ENCODE assay signal across 1 cellular context in the genomic region with DNA sequence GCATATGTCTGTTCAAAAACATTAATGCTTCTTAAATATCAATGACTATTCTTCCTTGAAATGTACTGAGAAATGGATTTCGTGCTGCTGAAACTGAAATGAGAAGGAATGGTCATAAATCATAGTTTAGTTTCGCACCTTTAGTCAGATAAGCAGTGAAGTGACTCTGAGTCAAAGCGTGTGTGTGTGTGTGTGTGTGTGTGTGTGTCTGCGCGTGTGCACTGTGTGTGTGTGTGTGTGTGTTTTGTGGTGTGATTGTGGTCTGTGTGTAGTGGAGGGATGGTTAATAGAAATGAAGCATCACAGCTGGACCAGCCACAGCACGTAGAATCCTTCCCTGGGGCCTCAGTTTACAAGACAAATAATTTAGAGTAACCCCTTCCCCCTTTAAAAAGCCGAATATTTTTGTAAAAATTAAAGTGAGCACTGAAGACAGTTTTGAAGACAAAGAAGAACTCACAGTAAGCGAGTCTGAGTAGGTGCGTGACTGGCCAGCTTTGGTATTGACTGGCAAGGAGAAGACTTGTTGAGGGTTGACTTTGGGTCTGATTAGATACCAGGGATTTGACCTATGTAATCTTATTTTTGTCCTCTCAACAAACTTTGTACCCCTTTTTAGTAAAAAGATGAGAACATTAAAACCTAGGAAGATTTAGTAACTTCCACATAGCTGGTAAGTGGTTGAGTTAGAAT.
TF ChIP-seq lines count a peak whose summit lies in the region.

No MANE protein-coding gene starts in this region.

TF ChIP-seq in GM23338, 12 proteins besides CTCF, POLR2A, EP300 and RAD21 (continued from another document):
- TF ChIP-seq, protein P1, sequence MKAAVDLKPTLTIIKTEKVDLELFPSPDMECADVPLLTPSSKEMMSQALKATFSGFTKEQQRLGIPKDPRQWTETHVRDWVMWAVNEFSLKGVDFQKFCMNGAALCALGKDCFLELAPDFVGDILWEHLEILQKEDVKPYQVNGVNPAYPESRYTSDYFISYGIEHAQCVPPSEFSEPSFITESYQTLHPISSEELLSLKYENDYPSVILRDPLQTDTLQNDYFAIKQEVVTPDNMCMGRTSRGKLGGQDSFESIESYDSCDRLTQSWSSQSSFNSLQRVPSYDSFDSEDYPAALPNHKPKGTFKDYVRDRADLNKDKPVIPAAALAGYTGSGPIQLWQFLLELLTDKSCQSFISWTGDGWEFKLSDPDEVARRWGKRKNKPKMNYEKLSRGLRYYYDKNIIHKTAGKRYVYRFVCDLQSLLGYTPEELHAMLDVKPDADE (IDR thresholded peaks at IDR 0.05), result no peak
- no peak for TF ChIP-seq STAT1 (IDR thresholded peaks at IDR 0.05; ENCODE audit: unreplicated experiment)
- no peak for TF ChIP-seq POLR2AphosphoS5 (IDR thresholded peaks at IDR 0.05; ENCODE audit: low read depth)
- TF ChIP-seq, protein P2, sequence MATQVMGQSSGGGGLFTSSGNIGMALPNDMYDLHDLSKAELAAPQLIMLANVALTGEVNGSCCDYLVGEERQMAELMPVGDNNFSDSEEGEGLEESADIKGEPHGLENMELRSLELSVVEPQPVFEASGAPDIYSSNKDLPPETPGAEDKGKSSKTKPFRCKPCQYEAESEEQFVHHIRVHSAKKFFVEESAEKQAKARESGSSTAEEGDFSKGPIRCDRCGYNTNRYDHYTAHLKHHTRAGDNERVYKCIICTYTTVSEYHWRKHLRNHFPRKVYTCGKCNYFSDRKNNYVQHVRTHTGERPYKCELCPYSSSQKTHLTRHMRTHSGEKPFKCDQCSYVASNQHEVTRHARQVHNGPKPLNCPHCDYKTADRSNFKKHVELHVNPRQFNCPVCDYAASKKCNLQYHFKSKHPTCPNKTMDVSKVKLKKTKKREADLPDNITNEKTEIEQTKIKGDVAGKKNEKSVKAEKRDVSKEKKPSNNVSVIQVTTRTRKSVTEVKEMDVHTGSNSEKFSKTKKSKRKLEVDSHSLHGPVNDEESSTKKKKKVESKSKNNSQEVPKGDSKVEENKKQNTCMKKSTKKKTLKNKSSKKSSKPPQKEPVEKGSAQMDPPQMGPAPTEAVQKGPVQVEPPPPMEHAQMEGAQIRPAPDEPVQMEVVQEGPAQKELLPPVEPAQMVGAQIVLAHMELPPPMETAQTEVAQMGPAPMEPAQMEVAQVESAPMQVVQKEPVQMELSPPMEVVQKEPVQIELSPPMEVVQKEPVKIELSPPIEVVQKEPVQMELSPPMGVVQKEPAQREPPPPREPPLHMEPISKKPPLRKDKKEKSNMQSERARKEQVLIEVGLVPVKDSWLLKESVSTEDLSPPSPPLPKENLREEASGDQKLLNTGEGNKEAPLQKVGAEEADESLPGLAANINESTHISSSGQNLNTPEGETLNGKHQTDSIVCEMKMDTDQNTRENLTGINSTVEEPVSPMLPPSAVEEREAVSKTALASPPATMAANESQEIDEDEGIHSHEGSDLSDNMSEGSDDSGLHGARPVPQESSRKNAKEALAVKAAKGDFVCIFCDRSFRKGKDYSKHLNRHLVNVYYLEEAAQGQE (IDR thresholded peaks at IDR 0.05; ENCODE audit: unreplicated experiment), result no peak
- no peak for TF ChIP-seq ZNF114 (CRISPR knock-in tag; IDR thresholded peaks at IDR 0.05)
- no peak for TF ChIP-seq CREB1 (CRISPR knock-in tag; IDR thresholded peaks at IDR 0.05; ENCODE audit: low read depth)
- TF ChIP-seq JUNB (IDR thresholded peaks at IDR 0.05; ENCODE audit: unreplicated experiment), result no peak
- no peak for TF ChIP-seq EZH2phosphoT487 (IDR thresholded peaks at IDR 0.05; ENCODE audit: unreplicated experiment)
- no peak for TF ChIP-seq EZH2 (IDR thresholded peaks at IDR 0.05; ENCODE audit: low read depth, unreplicated experiment)
- TF ChIP-seq, protein P3, sequence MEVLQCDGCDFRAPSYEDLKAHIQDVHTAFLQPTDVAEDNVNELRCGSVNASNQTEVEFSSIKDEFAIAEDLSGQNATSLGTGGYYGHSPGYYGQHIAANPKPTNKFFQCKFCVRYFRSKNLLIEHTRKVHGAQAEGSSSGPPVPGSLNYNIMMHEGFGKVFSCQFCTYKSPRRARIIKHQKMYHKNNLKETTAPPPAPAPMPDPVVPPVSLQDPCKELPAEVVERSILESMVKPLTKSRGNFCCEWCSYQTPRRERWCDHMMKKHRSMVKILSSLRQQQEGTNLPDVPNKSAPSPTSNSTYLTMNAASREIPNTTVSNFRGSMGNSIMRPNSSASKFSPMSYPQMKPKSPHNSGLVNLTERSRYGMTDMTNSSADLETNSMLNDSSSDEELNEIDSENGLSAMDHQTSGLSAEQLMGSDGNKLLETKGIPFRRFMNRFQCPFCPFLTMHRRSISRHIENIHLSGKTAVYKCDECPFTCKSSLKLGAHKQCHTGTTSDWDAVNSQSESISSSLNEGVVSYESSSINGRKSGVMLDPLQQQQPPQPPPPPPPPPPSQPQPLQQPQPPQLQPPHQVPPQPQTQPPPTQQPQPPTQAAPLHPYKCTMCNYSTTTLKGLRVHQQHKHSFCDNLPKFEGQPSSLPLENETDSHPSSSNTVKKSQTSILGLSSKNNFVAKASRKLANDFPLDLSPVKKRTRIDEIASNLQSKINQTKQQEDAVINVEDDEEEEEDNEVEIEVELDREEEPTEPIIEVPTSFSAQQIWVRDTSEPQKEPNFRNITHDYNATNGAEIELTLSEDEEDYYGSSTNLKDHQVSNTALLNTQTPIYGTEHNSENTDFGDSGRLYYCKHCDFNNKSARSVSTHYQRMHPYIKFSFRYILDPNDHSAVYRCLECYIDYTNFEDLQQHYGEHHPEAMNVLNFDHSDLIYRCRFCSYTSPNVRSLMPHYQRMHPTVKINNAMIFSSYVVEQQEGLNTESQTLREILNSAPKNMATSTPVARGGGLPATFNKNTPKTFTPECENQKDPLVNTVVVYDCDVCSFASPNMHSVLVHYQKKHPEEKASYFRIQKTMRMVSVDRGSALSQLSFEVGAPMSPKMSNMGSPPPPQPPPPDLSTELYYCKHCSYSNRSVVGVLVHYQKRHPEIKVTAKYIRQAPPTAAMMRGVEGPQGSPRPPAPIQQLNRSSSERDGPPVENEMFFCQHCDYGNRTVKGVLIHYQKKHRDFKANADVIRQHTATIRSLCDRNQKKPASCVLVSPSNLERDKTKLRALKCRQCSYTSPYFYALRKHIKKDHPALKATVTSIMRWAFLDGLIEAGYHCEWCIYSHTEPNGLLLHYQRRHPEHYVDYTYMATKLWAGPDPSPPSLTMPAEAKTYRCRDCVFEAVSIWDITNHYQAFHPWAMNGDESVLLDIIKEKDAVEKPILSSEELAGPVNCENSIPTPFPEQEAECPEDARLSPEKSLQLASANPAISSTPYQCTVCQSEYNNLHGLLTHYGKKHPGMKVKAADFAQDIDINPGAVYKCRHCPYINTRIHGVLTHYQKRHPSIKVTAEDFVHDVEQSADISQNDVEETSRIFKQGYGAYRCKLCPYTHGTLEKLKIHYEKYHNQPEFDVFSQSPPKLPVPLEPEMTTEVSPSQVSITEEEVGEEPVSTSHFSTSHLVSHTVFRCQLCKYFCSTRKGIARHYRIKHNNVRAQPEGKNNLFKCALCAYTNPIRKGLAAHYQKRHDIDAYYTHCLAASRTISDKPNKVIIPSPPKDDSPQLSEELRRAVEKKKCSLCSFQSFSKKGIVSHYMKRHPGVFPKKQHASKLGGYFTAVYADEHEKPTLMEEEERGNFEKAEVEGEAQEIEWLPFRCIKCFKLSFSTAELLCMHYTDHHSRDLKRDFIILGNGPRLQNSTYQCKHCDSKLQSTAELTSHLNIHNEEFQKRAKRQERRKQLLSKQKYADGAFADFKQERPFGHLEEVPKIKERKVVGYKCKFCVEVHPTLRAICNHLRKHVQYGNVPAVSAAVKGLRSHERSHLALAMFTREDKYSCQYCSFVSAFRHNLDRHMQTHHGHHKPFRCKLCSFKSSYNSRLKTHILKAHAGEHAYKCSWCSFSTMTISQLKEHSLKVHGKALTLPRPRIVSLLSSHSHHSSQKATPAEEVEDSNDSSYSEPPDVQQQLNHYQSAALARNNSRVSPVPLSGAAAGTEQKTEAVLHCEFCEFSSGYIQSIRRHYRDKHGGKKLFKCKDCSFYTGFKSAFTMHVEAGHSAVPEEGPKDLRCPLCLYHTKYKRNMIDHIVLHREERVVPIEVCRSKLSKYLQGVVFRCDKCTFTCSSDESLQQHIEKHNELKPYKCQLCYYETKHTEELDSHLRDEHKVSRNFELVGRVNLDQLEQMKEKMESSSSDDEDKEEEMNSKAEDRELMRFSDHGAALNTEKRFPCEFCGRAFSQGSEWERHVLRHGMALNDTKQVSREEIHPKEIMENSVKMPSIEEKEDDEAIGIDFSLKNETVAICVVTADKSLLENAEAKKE (CRISPR knock-in tag; IDR thresholded peaks at IDR 0.05), result no peak
- TF ChIP-seq ZNF331 (CRISPR knock-in tag; IDR thresholded peaks at IDR 0.05; ENCODE audit: low read depth), result no peak
TF ChIP-seq in GM23338: peak in this region for 0.
